ENCODE assay signal across 17 cellular contexts in the genomic region with DNA sequence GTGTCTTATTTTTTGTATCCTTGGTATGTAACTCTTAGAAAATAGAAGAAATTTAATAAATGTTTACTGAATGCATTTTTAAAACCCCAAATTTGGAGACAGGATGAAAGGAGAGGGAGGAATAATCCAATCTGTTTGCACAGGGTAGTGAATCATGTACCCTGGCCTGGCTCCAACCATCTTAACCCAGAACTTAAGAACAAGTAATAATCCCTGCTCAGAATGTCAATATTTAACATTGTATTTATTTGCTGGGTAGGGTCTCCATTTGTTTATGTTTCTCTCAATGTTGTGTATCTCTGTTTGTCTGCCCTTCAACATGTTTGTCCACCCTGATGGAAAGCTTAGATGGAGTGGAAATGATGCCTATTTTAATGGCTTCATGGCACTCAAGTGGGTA. TPM values are rescaled to one million over a fixed set of nuclear protein-coding genes. Genes with fewer than 3 reads are reported as not detected.
A peak's percentile ranks its signal among the peaks of the same experiment; 100 is the strongest.
DNase-seq lines count a peak whose midpoint lies in the region; ATAC-seq and TF ChIP-seq lines count a peak whose summit lies in the region.
"Had no signal": no experiment of that assay in that cellular context is flagged by ENCODE, and none has a peak within 500 bp of the region (broad histone marks: within the 10 kb centered on the region; RNA-seq: fewer than 3 reads in every experiment).

No MANE protein-coding gene starts in this region.

- no peak for TF ChIP-seq EP300 in stomach (IDR thresholded peaks at IDR 0.05)

- no peaks in the 10 kb centered on the region for H3K9me3 ChIP-seq in stomach
- H3K9me3 ChIP-seq: vagina had no signal

- no peaks in the 10 kb centered on the region for H3K9me3 Mint-ChIP-seq in activated CD8-positive, alpha-beta memory T cell treated with anti-CD3 and anti-CD28 coated beads, Interleukin-2, amount 10 ng/mL, durations not matched to agents 7 days and 5 days (ENCODE audit: low read depth)

- H3K27me3 ChIP-seq in stomach = no peaks in the 10 kb centered on the region
- H3K27me3 ChIP-seq: vagina had no signal

- peak overlapping the region in 1 of 5 donors; percentile 22 for H3K27ac ChIP-seq in stomach
- H3K27ac ChIP-seq: vagina, VCaP had no signal

- no peaks in the 10 kb centered on the region for H3K4me1 Mint-ChIP-seq in activated CD8-positive, alpha-beta memory T cell treated with anti-CD3 and anti-CD28 coated beads, Interleukin-2, amount 10 ng/mL, durations not matched to agents 7 days and 5 days

- H3K4me1 ChIP-seq in stomach = peaks cover 0 to 39% (median 12%) of the 10 kb centered on the region in 4 donors
- H3K4me1 ChIP-seq: vagina had no signal

- H3K4me3 Mint-ChIP-seq in activated CD8-positive, alpha-beta memory T cell treated with anti-CD3 and anti-CD28 coated beads, Interleukin-2, amount 10 ng/mL, durations not matched to agents 7 days and 5 days = no peak overlapping the region

- H3K4me3 ChIP-seq in epithelial cell of esophagus (ENCODE audit: low read length) = no peak overlapping the region
- no peak overlapping the region for H3K4me3 ChIP-seq in stomach
- H3K4me3 ChIP-seq: vagina had no signal

- no peak for ATAC-seq in activated CD8-positive, alpha-beta memory T cell treated with anti-CD3 and anti-CD28 coated beads, Interleukin-2, amount 10 ng/mL, durations not matched to agents 7 days and 5 days

- peak; percentile 19 for DNase-seq in NCI-H82 (lab: John Stamatoyannopoulos, UW)
- DNase-seq in NCI-H82 treated with DMSO at 0.1 percent for 48 hours (lab: John Stamatoyannopoulos, UW; ENCODE audit: unreplicated experiment) = no peak
- DNase-seq in NCI-H748 (lab: John Stamatoyannopoulos, UW; ENCODE audit: unreplicated experiment) = peak; percentile 80
- DNase-seq in epithelial cell of esophagus (ENCODE audit: low read depth) = peak; percentile 78
- DNase-seq in stomach = peak; percentile 57
- DNase-seq in erythroblast (lab: John Stamatoyannopoulos, UW) = no peak
- DNase-seq in activated CD8-positive, alpha-beta memory T cell treated with anti-CD3 and anti-CD28 coated beads, Interleukin-2, amount 10 ng/mL, durations not matched to agents 7 days and 5 days = no peak
- no peak for DNase-seq in kidney tubule cell (ENCODE audit: low spot score)
- DNase-seq: ACHN; amygdala; DND-41; effector memory CD4-positive, alpha-beta T cell; mesenchymal stem cell; NK-92 treated with Interleukin-12 subunit alpha and Interleukin-12 subunit beta, amount 100 ng/mL, for 24 hours; stimulated activated CD4-positive, alpha-beta T cell treated with anti-CD3 and anti-CD28 coated beads, Interleukin-2, amount 100 ng/mL, for 24 hours had no signal

- H3K27ac Mint-ChIP-seq in activated CD8-positive, alpha-beta memory T cell treated with anti-CD3 and anti-CD28 coated beads, Interleukin-2, amount 10 ng/mL, durations not matched to agents 7 days and 5 days = no peak overlapping the region

- H3K36me3 ChIP-seq in stomach = no peaks in the 10 kb centered on the region
- H3K36me3 ChIP-seq: vagina had no signal

- intact Hi-C loops in stomach (cut with DNase I; ENCODE audit: low total_unique reads) = no loop called here

- CTCF ChIA-PET in activated CD8-positive, alpha-beta memory T cell treated with anti-CD3 and anti-CD28 coated beads, Interleukin-2, amount 10 ng/mL, durations not matched to agents 7 days and 5 days (lab: Charles Lee) = no interaction called here

- no peaks in the 10 kb centered on the region for H3K36me3 Mint-ChIP-seq in activated CD8-positive, alpha-beta memory T cell treated with anti-CD3 and anti-CD28 coated beads, Interleukin-2, amount 10 ng/mL, durations not matched to agents 7 days and 5 days

- no peak for TF ChIP-seq CTCF in epithelial cell of esophagus (IDR thresholded peaks at IDR 0.05; ENCODE audit: insufficient read depth, low read depth, low read length, missing control alignments)
- no peak for TF ChIP-seq CTCF in stomach (IDR thresholded peaks at IDR 0.05)

- TF ChIP-seq POLR2A in stomach (IDR thresholded peaks at IDR 0.05) (no peak), erythroblast (IDR thresholded peaks at IDR 0.05; ENCODE audit: low read length) (no peak)

- H3K27me3 Mint-ChIP-seq in activated CD8-positive, alpha-beta memory T cell treated with anti-CD3 and anti-CD28 coated beads, Interleukin-2, amount 10 ng/mL, durations not matched to agents 7 days and 5 days = peaks cover 12% of the 10 kb centered on the region

RNA-seq across cellular contexts. Expression of gene CDC42BPA, which starts 54.4 kb away (rescaled TPM):
- total RNA-seq in stomach = 100 to 1,000 TPM in 2 of 5 donors, 10 to 100 TPM in 3; 57.1 to 198 (median 89.2) TPM
- polyA plus RNA-seq in stomach = 10 to 100 TPM in 1 of 3 donors, 1 to 10 TPM in 2; 6.2 to 11.6 (median 9.4) TPM
- total RNA-seq in activated CD8-positive, alpha-beta memory T cell treated with anti-CD3 and anti-CD28 coated beads, Interleukin-2, amount 10 ng/mL, durations not matched to agents 7 days and 5 days = 1 to 10 TPM; 1.3 to 2.8 TPM

Comparison
In these comparisons a context has a peak if more than half of its experiments do, and no peak if none do; other contexts are left out.
1. DNase-seq: peak in NCI-H82 (single experiment), NCI-H748 (single experiment), epithelial cell of esophagus (single experiment) and stomach (single experiment); none in NCI-H82 treated with DMSO at 0.1 percent for 48 hours (single experiment), erythroblast (0 of 2), activated CD8-positive, alpha-beta memory T cell treated with anti-CD3 and anti-CD28 coated beads, Interleukin-2, amount 10 ng/mL, durations not matched to agents 7 days and 5 days (single experiment) and kidney tubule cell (single experiment).
2. RNA of gene CDC42BPA, which starts 54.4 kb away (total RNA-seq): 57.1 to 198 TPM in stomach; 1.3 to 2.8 TPM in activated CD8-positive, alpha-beta memory T cell treated with anti-CD3 and anti-CD28 coated beads, Interleukin-2, amount 10 ng/mL, durations not matched to agents 7 days and 5 days; every median in the first group is over 10 times any median in the second.